ENCODE assay signal across 1 cellular context in genomic region chr7:105589221-105590077, GRCh38.
TF ChIP-seq lines count a peak whose summit lies in the region.

No MANE protein-coding gene starts in this region.

TF ChIP-seq in SK-N-SH, 30 proteins besides CTCF, POLR2A, EP300 and RAD21 (continued from another document):
- no peak for TF ChIP-seq ZBTB33 (IDR thresholded peaks at IDR 0.05; ENCODE audit: borderline replicate concordance, low read depth)
- peak; percentile 67 for TF ChIP-seq CHD2 (IDR thresholded peaks at IDR 0.05; ENCODE audit: low read length, partially characterized antibody)
- no peak for TF ChIP-seq YY1 (IDR thresholded peaks at IDR 0.05; ENCODE audit: low read depth)
- TF ChIP-seq RXRA (IDR thresholded peaks at IDR 0.05; ENCODE audit: borderline replicate concordance, low read depth) = no peak
- TF ChIP-seq NFIC (IDR thresholded peaks at IDR 0.05; ENCODE audit: borderline replicate concordance) = no peak
- TF ChIP-seq USF1 (IDR thresholded peaks at IDR 0.05; ENCODE audit: borderline replicate concordance, low read depth) = no peak
- no peak for TF ChIP-seq ELF1 (IDR thresholded peaks at IDR 0.05)
- peak; percentile 89 for TF ChIP-seq SMC3 (IDR thresholded peaks at IDR 0.05; ENCODE audit: low read depth, low read length)
- TF ChIP-seq FOXM1 (IDR thresholded peaks at IDR 0.05; ENCODE audit: low read depth) = no peak
- no peak for TF ChIP-seq IRF3 (IDR thresholded peaks at IDR 0.05; ENCODE audit: low read depth, low read length)
- TF ChIP-seq GATA2 (CRISPR knock-in tag; IDR thresholded peaks at IDR 0.05) = no peak
- no peak for TF ChIP-seq EZH2phosphoT487 (IDR thresholded peaks at IDR 0.05; ENCODE audit: borderline replicate concordance, low read depth)
- no peak for TF ChIP-seq TAF1 (IDR thresholded peaks at IDR 0.05; ENCODE audit: borderline replicate concordance, low read depth, low read length)
- TF ChIP-seq RCOR1 (IDR thresholded peaks at IDR 0.05; ENCODE audit: low read length) = peak; percentile 48; the same call in 1 of the 2 replicates
- TF ChIP-seq TEAD4 (IDR thresholded peaks at IDR 0.05; ENCODE audit: borderline replicate concordance, insufficient read depth) = no peak
- no peak for TF ChIP-seq GABPA (IDR thresholded peaks at IDR 0.05; ENCODE audit: low read depth)
- TF ChIP-seq MAX (IDR thresholded peaks at IDR 0.05; ENCODE audit: low read depth) = 0 out of 2 replicates have a peak, but pooled peaks have one; percentile 33
- peak; percentile 71 for TF ChIP-seq MXI1 (IDR thresholded peaks at IDR 0.05; ENCODE audit: low read depth, low read length)
- TF ChIP-seq RFX5 (IDR thresholded peaks at IDR 0.05; ENCODE audit: low read length) = peak; percentile 78
